26 cellular contexts compared by ENCODE assay signal in the genomic region with DNA sequence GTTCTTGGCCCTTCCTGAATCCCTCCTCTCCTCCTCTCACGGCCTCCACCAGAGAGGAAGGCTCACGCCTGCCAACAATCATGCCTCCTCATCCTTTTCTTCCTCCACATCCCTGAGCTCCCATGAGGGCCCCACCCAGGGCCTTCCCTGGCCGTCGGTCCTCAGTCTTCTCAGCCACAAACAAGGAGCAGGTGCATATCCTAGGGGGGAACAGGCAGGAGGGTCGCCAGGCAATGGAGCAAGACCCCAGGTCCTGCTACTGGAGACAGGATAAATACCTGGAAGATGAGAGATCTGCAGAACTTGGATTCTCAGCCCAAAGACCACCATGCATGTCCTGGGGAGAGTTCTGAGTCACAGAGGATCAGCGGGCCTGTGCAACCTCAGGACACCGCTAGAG.
"Had no signal": no experiment of that assay in that cellular context is flagged by ENCODE, and none has a peak within 500 bp of the region (broad histone marks: within the 10 kb centered on the region; RNA-seq: fewer than 3 reads in every experiment).

No MANE protein-coding gene starts in this region.

- H3K4me1 Mint-ChIP-seq: naive thymus-derived CD8-positive, alpha-beta T cell; stimulated activated memory B cell treated with anti-CD40 and anti-IgM and Interleukin-4, amounts not matched to agents 10 μg/mL and 1 μg/mL and 100 μg/mL, for 72 hours; stimulated activated naive CD8-positive, alpha-beta T cell treated with anti-CD3 and anti-CD28 coated beads, Interleukin-15, amount 100 ng/mL, for 72 hours had no signal

- H3K27ac Mint-ChIP-seq: naive thymus-derived CD8-positive, alpha-beta T cell; nephron; stimulated activated memory B cell treated with anti-CD40 and anti-IgM and Interleukin-4, amounts not matched to agents 10 μg/mL and 1 μg/mL and 100 μg/mL, for 72 hours had no signal

- H3K4me3 Mint-ChIP-seq: naive thymus-derived CD8-positive, alpha-beta T cell; nephron; stimulated activated memory B cell treated with anti-CD40 and anti-IgM and Interleukin-4, amounts not matched to agents 10 μg/mL and 1 μg/mL and 100 μg/mL, for 72 hours; stimulated activated naive CD8-positive, alpha-beta T cell treated with anti-CD3 and anti-CD28 coated beads, Interleukin-15, amount 100 ng/mL, for 72 hours; type B pancreatic cell had no signal

- ATAC-seq: heart right ventricle; left cardiac atrium; left lobe of liver; naive thymus-derived CD8-positive, alpha-beta T cell; psoas muscle; right lobe of liver; stimulated activated memory B cell treated with anti-CD40 and anti-IgM and Interleukin-4, amounts not matched to agents 10 μg/mL and 1 μg/mL and 100 μg/mL, for 72 hours; stimulated activated naive CD8-positive, alpha-beta T cell treated with anti-CD3 and anti-CD28 coated beads, Interleukin-15, amount 100 ng/mL, for 72 hours had no signal

- DNase-seq: heart right ventricle; kidney glomerular epithelial cell; left cardiac atrium; lower lobe of right lung; mammary epithelial cell; mesenchymal stem cell; naive thymus-derived CD8-positive, alpha-beta T cell; nucleus accumbens; psoas muscle; right lobe of liver; stimulated activated CD4-positive, alpha-beta T cell treated with anti-CD3 and anti-CD28 coated beads, Interleukin-1b, Interleukin-23, amount 100 ng/mL, for 48 hours; stimulated activated CD4-positive, alpha-beta T cell treated with anti-CD3 and anti-CD28 coated beads, Interleukin-2, amount 100 ng/mL, for 48 hours; stimulated activated CD4-positive, alpha-beta T cell treated with anti-CD3 and anti-CD28 coated beads, Interleukin-4, amount 100 ng/mL, for 4 hours; stimulated activated CD8-positive, alpha-beta memory T cell treated with anti-CD3 and anti-CD28 coated beads, Interleukin-4, amount 100 ng/mL, for 48 hours; stimulated activated naive CD4-positive, alpha-beta T cell treated with Interleukin-2 at 50 U/mL for 16 hours; stimulated activated naive CD8-positive, alpha-beta T cell treated with anti-CD3 and anti-CD28 coated beads, Interleukin-15, amount 100 ng/mL, for 72 hours; substantia nigra had no signal

- H3K9ac ChIP-seq: parathyroid adenoma had no signal

- H2AFZ ChIP-seq: hepatocyte, parathyroid adenoma had no signal

- H3K27me3 ChIP-seq: hepatocyte, right lobe of liver, tibial nerve, vagina had no signal

- H3K4me2 ChIP-seq: hepatocyte, smooth muscle cell had no signal

- H3K27ac ChIP-seq: heart right ventricle, hepatocyte, lower lobe of right lung, parathyroid adenoma, psoas muscle, right lobe of liver, tibial nerve, vagina had no signal

- H3K9me3 ChIP-seq: lower lobe of right lung, right lobe of liver, vagina had no signal

- H3K4me3 ChIP-seq: heart right ventricle, hepatocyte, lower lobe of right lung, psoas muscle, right lobe of liver, smooth muscle cell, tibial nerve, vagina had no signal

- H3K79me2 ChIP-seq: hepatocyte, parathyroid adenoma had no signal

- H3K36me3 ChIP-seq: heart right ventricle, lower lobe of right lung, right lobe of liver, tibial nerve, vagina had no signal

- H3K36me3 Mint-ChIP-seq: naive thymus-derived CD8-positive, alpha-beta T cell; stimulated activated memory B cell treated with anti-CD40 and anti-IgM and Interleukin-4, amounts not matched to agents 10 μg/mL and 1 μg/mL and 100 μg/mL, for 72 hours; type B pancreatic cell had no signal

- H3K9me3 Mint-ChIP-seq: type B pancreatic cell had no signal

- H3K27me3 Mint-ChIP-seq: stimulated activated memory B cell treated with anti-CD40 and anti-IgM and Interleukin-4, amounts not matched to agents 10 μg/mL and 1 μg/mL and 100 μg/mL, for 72 hours had no signal

- H3K4me1 ChIP-seq: heart right ventricle, lower lobe of right lung, parathyroid adenoma, psoas muscle, right lobe of liver, tibial nerve, vagina had no signal
